In the genomic region with DNA sequence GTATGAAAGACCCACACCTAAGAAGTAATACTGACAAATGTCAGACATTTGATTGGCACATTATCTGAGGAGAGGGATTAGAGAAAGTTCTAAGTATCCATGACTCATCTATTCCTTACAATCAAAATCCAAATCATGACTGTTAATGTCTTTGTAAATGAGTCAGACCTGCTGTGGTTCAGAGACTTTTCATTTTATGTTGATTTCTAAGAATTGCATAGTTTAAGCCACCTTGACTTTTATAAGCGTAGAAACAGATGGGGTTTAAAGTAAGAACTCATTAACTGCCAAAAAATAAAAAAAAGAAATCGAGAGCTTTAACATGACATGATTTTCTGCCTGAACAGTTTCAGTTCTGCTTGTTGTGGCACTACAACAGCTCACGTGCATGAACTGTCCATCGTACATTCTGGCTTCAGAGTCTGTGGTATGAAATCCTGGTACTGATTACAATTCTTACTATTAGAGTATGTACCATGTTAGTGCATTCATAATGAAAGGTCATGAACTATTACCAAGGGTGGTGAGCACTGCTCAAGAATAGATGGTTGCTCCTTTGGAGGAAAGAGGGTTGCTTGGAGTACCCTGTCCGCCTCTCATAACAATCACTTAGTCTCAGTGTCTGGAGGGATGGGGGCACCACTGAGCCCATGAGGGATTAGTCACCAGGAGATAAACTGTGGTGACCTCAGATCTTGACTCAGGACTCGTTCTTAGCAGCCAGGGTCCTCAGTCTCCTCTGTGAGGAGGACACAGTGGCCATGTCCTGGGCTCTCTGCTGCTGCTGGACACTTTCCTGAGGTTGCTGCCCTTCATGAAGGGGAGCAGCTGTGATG, we compare ENCODE assay signal across 9 cellular contexts. TPM values are rescaled to one million over a fixed set of nuclear protein-coding genes. Genes with fewer than 3 reads are reported as not detected.
DNase-seq lines count a peak whose midpoint lies in the region; ATAC-seq and TF ChIP-seq lines count a peak whose summit lies in the region.
"Had no signal": no experiment of that assay in that cellular context is flagged by ENCODE, and none has a peak within 500 bp of the region (broad histone marks: within the 10 kb centered on the region; RNA-seq: fewer than 3 reads in every experiment).

No MANE protein-coding gene starts in this region.

- DNase-seq in DND-41, result no peak
- peak; percentile 55 for DNase-seq in activated CD8-positive, alpha-beta T cell treated with anti-CD3 and anti-CD28 coated beads for 36 hours
- DNase-seq in sciatic nerve (ENCODE audit: low spot score), result no peak
- DNase-seq in SW 1271 (lab: John Stamatoyannopoulos, UW), result no peak
- no peak for DNase-seq in DMS53 treated with DMSO at 0.1 percent for 48 hours (lab: John Stamatoyannopoulos, UW; ENCODE audit: unreplicated experiment)
- no peak for DNase-seq in NCI-H2196 (lab: John Stamatoyannopoulos, UW; ENCODE audit: unreplicated experiment)
- DNase-seq: left cardiac atrium had no signal

- no peak overlapping the region for H3K27ac ChIP-seq in DND-41 (ENCODE audit: low read length)

- peaks cover 6% of the 10 kb centered on the region for H3K27me3 Mint-ChIP-seq in activated CD8-positive, alpha-beta T cell treated with anti-CD3 and anti-CD28 coated beads for 36 hours

- no peak overlapping the region for H3K4me2 ChIP-seq in DND-41 (ENCODE audit: insufficient read depth, low read length)

- H4K20me1 ChIP-seq in DND-41 (ENCODE audit: insufficient read depth, low read length), result no peaks in the 10 kb centered on the region

- TF ChIP-seq CTCF in DND-41 (IDR thresholded peaks at IDR 0.05; ENCODE audit: borderline replicate concordance, extremely low read depth, low read length, poor library complexity, severe bottlenecking), result no peak
- no peak for TF ChIP-seq CTCF in activated CD8-positive, alpha-beta T cell treated with anti-CD3 and anti-CD28 coated beads for 36 hours (IDR thresholded peaks at IDR 0.05)

- no peak overlapping the region for H2AFZ ChIP-seq in DND-41 (ENCODE audit: low read depth, low read length)

- ATAC-seq in DND-41 (ENCODE audit: insufficient read depth, low read depth), result peak; percentile 57
- ATAC-seq in GM19438 (IDR thresholded peaks at IDR 0.05; ENCODE audit: low read depth, unreplicated experiment), result peak; percentile 97
- ATAC-seq in HG03280 (IDR thresholded peaks at IDR 0.05; ENCODE audit: unreplicated experiment), result peak; percentile 98
- peak; percentile 88 for ATAC-seq in activated CD8-positive, alpha-beta T cell treated with anti-CD3 and anti-CD28 coated beads for 36 hours
- ATAC-seq in sciatic nerve, result peak; percentile 24

- H3K9ac ChIP-seq in DND-41 (ENCODE audit: low read depth, low read length), result no peak overlapping the region

- H3K27me3 ChIP-seq in DND-41 (ENCODE audit: insufficient read depth, low read length, poor library complexity), result no peaks in the 10 kb centered on the region

- H3K9me3 ChIP-seq in DND-41 (ENCODE audit: insufficient read depth, low read length, severe bottlenecking), result no peaks in the 10 kb centered on the region

- no peaks in the 10 kb centered on the region for H3K36me3 ChIP-seq in DND-41 (ENCODE audit: insufficient read depth, low read length)

- H3K4me1 ChIP-seq in DND-41 (ENCODE audit: insufficient read depth, low read length), result no peaks in the 10 kb centered on the region

- H3K4me1 Mint-ChIP-seq in activated CD8-positive, alpha-beta T cell treated with anti-CD3 and anti-CD28 coated beads for 36 hours (ENCODE audit: low read depth), result peaks cover 24% of the 10 kb centered on the region

- intact Hi-C loops in activated CD8-positive, alpha-beta T cell treated with anti-CD3 and anti-CD28 coated beads for 36 hours (cut with micrococcal nuclease), result no loop called here
- intact Hi-C loops in sciatic nerve (cut with DNase I), result no loop called here

- H3K79me2 ChIP-seq in DND-41 (ENCODE audit: insufficient read depth, low read length), result no peaks in the 10 kb centered on the region

- POLR2A ChIA-PET in activated CD8-positive, alpha-beta T cell treated with anti-CD3 and anti-CD28 coated beads for 36 hours (lab: Charles Lee), result interaction anchor here (0.6 kb wide), 1 partner anchor 8 kb away, joined by 5 read pairs; no protein-coding TSS in a partner anchor

- peaks cover under 1% of the 10 kb centered on the region for H3K36me3 Mint-ChIP-seq in activated CD8-positive, alpha-beta T cell treated with anti-CD3 and anti-CD28 coated beads for 36 hours (ENCODE audit: low read depth)

- peak overlapping the region; percentile 17 for H3K4me3 Mint-ChIP-seq in activated CD8-positive, alpha-beta T cell treated with anti-CD3 and anti-CD28 coated beads for 36 hours

- H3K4me3 ChIP-seq in DND-41 (ENCODE audit: low read depth in 1 of 2, low read length in 2 of 2), result no peak overlapping the region

- peak overlapping the region; percentile 83 for H3K27ac Mint-ChIP-seq in activated CD8-positive, alpha-beta T cell treated with anti-CD3 and anti-CD28 coated beads for 36 hours

- H3K9me3 Mint-ChIP-seq in activated CD8-positive, alpha-beta T cell treated with anti-CD3 and anti-CD28 coated beads for 36 hours, result peaks cover 7% of the 10 kb centered on the region

- CTCF ChIA-PET in activated CD8-positive, alpha-beta T cell treated with anti-CD3 and anti-CD28 coated beads for 36 hours (lab: Charles Lee), result interaction anchor here (1.0 to 3.1 kb wide), 3 partner anchors 10 to 31 kb away, joined by 3 to 12 read pairs (median 4); no protein-coding TSS in a partner anchor

RNA-seq across cellular contexts. Expression of gene ACSM6, which starts 42.2 kb away (rescaled TPM):
- not detected for total RNA-seq in activated CD8-positive, alpha-beta T cell treated with anti-CD3 and anti-CD28 coated beads for 36 hours
- 0.49 TPM for total RNA-seq in sciatic nerve
- total RNA-seq: left cardiac atrium had no signal

RNA-seq across cellular contexts. Expression of gene PDLIM1, which starts 54.5 kb away (rescaled TPM):
- 1 to 10 TPM in 1 of 2 experiments, under 1 TPM in 1; 0.74 to 1.1 TPM for total RNA-seq in activated CD8-positive, alpha-beta T cell treated with anti-CD3 and anti-CD28 coated beads for 36 hours
- total RNA-seq in sciatic nerve, result 138 TPM

Comparison
In these comparisons a context has a peak if more than half of its experiments do, and no peak if none do; other contexts are left out.
1. ATAC-seq: peak in every context shown above with its lines; median percentile 98 in HG03280; 97 in GM19438; 88 in activated CD8-positive, alpha-beta T cell treated with anti-CD3 and anti-CD28 coated beads for 36 hours; 57 in DND-41; 24 in sciatic nerve.
2. RNA of gene PDLIM1, which starts 54.5 kb away (total RNA-seq): 138 TPM in sciatic nerve (single experiment); 0.74 to 1.1 TPM in activated CD8-positive, alpha-beta T cell treated with anti-CD3 and anti-CD28 coated beads for 36 hours; every median in the first group is over 10 times any median in the second.